In the genomic region with DNA sequence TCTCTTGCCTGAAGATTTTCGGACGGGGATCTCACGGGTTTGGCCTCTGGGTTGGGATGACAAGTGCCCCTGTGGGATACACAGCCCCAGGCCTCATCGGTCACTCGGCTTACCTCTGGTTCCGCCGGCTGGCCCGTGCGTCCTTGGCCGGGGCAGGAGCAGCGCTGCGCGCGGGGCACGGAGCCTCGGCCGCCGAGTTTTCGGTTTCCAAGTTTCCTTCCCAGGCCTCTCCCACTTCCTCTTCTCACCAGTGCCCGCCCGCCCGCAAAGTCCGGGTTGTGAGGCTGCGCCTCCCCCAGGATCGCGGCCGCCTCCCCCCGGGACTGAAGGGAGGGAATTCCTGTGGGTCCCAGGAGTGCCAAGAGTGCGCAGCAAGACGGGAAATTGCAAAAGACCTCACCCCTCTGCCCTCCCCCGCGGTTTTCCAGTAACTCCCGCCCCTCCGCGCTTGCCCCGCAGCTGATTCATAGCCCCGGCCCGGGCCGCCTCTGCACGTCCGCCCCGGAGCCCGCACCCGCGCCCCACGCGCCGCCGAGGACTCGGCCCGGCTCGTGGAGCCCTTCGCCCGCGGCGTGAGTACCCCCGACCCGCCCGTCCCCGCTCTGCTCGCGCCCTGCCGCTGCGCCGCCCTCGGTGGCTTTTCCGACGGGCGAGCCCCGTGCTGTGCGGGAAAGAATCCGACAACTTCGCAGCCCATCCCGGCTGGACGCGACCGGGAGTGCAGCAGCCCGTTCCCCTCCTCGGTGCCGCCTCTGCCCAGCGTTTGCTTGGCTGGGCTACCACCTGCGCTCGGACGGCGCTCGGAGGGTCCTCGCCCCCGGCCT, we compare ENCODE assay signal across 8 cellular contexts. TPM values are rescaled to one million over a fixed set of nuclear protein-coding genes. Genes with fewer than 3 reads are reported as not detected.
DNase-seq lines count a peak whose midpoint lies in the region; ATAC-seq and TF ChIP-seq lines count a peak whose summit lies in the region.

A gene (plus strand): TSS at position 458 of the 824 bp plus-strand sequence. CDS start 23,033 bp downstream, outside the sequence.

- ATAC-seq in HG03432 (IDR thresholded peaks at IDR 0.05; ENCODE audit: unreplicated experiment), result no peak

- no peaks in the 10 kb centered on the region for H3K36me3 ChIP-seq in BLaER1 treated with 17β-estradiol and CSF1 and Interleukin-3, amounts not matched to agents 10 nM and 100 nM
- H3K36me3 ChIP-seq in HUES6 (ENCODE audit: control insufficient read depth, insufficient read depth, low read length), result no peaks in the 10 kb centered on the region
- no peaks in the 10 kb centered on the region for H3K36me3 ChIP-seq in adrenal gland (replicated peaks in 1 of 2)
- H3K36me3 ChIP-seq in cardiac muscle cell, result no peaks in the 10 kb centered on the region

- DNase-seq in adrenal gland (peak; percentile 92 to 99 (median 97)), cardiac muscle cell (ENCODE audit: low read depth in 1 of 2, low spot score in 1 of 2) (peak; percentile 25 to 100), occipital lobe (lab: John Stamatoyannopoulos, UW) (peak; percentile 19), NOMO-1 (lab: John Stamatoyannopoulos, UW; ENCODE audit: unreplicated experiment in 2 of 2) (no peak), SK-N-DZ (ENCODE audit: low spot score) (no peak)

- TF ChIP-seq POLR2A in adrenal gland (IDR thresholded peaks at IDR 0.05), result peak; percentile 77 to 93

- peak within 1 kb of the TSS; percentile 25 to 62 (median 46); a peak in 19 of 20 replicates for H3K4me3 ChIP-seq in BLaER1 treated with 17β-estradiol and CSF1 and Interleukin-3, amounts not matched to agents 10 nM and 100 nM
- peak within 1 kb of the TSS; percentile 59 for H3K4me3 ChIP-seq in HUES6 (ENCODE audit: low read depth, low read length)
- peak within 1 kb of the TSS; percentile 11 to 93 (median 54) for H3K4me3 ChIP-seq in adrenal gland
- peak within 1 kb of the TSS; percentile 30 for H3K4me3 ChIP-seq in cardiac muscle cell

- H3K27ac ChIP-seq in BLaER1 treated with 17β-estradiol and CSF1 and Interleukin-3, amounts not matched to agents 10 nM and 100 nM, result peak within 1 kb of the TSS in 5 of 11 experiments; percentile 10 to 51 (median 23); a peak in 7 of 22 replicates
- H3K27ac ChIP-seq in HUES6 (ENCODE audit: low read depth, low read length) (no peak within 1 kb of the TSS), adrenal gland (peak within 1 kb of the TSS; percentile 85 to 99 (median 97)), cardiac muscle cell (no peak within 1 kb of the TSS)

- no peaks in the 10 kb centered on the region for H4K20me1 ChIP-seq in BLaER1 treated with 17β-estradiol and CSF1 and Interleukin-3, amounts not matched to agents 10 nM and 100 nM

- H3K27me3 ChIP-seq in BLaER1 treated with 17β-estradiol and CSF1 and Interleukin-3, amounts not matched to agents 10 nM and 100 nM, result peaks cover 24 to 39% (median 36%) of the 10 kb centered on the region in 11 experiments
- H3K27me3 ChIP-seq in HUES6 (ENCODE audit: control insufficient read depth, insufficient read depth, low read length), result peaks cover 42% of the 10 kb centered on the region
- H3K27me3 ChIP-seq in adrenal gland, result no peaks in the 10 kb centered on the region
- H3K27me3 ChIP-seq in cardiac muscle cell, result peaks cover 56% of the 10 kb centered on the region

- peak within 1 kb of the TSS in 2 of 11 experiments; percentile 12 to 37; a peak in 2 of 22 replicates for H3K9ac ChIP-seq in BLaER1 treated with 17β-estradiol and CSF1 and Interleukin-3, amounts not matched to agents 10 nM and 100 nM
- H3K9ac ChIP-seq in HUES6 (ENCODE audit: low read length), result no peak within 1 kb of the TSS

- H3K9me3 ChIP-seq in BLaER1 treated with 17β-estradiol and CSF1 and Interleukin-3, amounts not matched to agents 10 nM and 100 nM (replicated peaks in 1 of 11), result peaks cover 20 to 40% (median 28%) of the 10 kb centered on the region in 11 experiments
- no peaks in the 10 kb centered on the region for H3K9me3 ChIP-seq in HUES6 (ENCODE audit: control insufficient read depth, insufficient read depth, low read depth, low read length)
- no peaks in the 10 kb centered on the region for H3K9me3 ChIP-seq in adrenal gland (replicated peaks in 1 of 3)
- no peaks in the 10 kb centered on the region for H3K9me3 ChIP-seq in cardiac muscle cell (ENCODE audit: low read depth)

- 1 to 3% (median 1%) methylated on average over 20 to 88 of the region's 88 CpGs for WGBS in adrenal gland, 4 donors

- peaks cover 0 to 13% (median 5%) of the 10 kb centered on the region in 10 experiments; a peak in 10 of 20 replicates for H3K4me1 ChIP-seq in BLaER1 treated with 17β-estradiol and CSF1 and Interleukin-3, amounts not matched to agents 10 nM and 100 nM
- no peaks in the 10 kb centered on the region for H3K4me1 ChIP-seq in HUES6 (ENCODE audit: control insufficient read depth, insufficient read depth, low read length)
- H3K4me1 ChIP-seq in adrenal gland (replicated peaks in 1 of 2), result peaks cover 6 to 38% of the 10 kb centered on the region in 2 donors
- no peaks in the 10 kb centered on the region for H3K4me1 ChIP-seq in cardiac muscle cell (ENCODE audit: low read depth)

- intact Hi-C loops in adrenal gland (cut with DNase I), result no loop called here

- peak within 1 kb of the TSS; percentile 35 to 82 (median 61) for H3K4me2 ChIP-seq in BLaER1 treated with 17β-estradiol and CSF1 and Interleukin-3, amounts not matched to agents 10 nM and 100 nM

- TF ChIP-seq CTCF in adrenal gland (IDR thresholded peaks at IDR 0.05) (peak in 1 of 6 experiments; percentile 41), cardiac muscle cell (IDR thresholded peaks at IDR 0.05; ENCODE audit: low read depth, low read length) (no peak)

RNA-seq across cellular contexts. Expression of the gene that starts here (rescaled TPM):
- total RNA-seq in adrenal gland (100 to 1,000 TPM in 1 of 8 donors, 10 to 100 TPM in 7; 31.3 to 121 (median 61.9) TPM), cardiac muscle cell (0.04 TPM in 1 of 2 replicates, not detected in the other), occipital lobe (2.0 TPM)
- polyA plus RNA-seq in adrenal gland (10 to 100 TPM; 11.9 to 81.9 (median 11.9) TPM), cardiac muscle cell (0.43 and 0.62 TPM in 2 replicates)
- polyA plus RNA-seq in SK-N-DZ (2014; cell fraction: cytosol; rRNA removed), result not detected in 2 replicates
- not detected in 2 replicates for polyA plus RNA-seq in SK-N-DZ (2014; cell fraction: nucleus; rRNA removed)

Comparison
In these comparisons a context has a peak if more than half of its experiments do, and no peak if none do; other contexts are left out.
1. RNA of the gene that starts here (total RNA-seq): 31.3 to 121 TPM in adrenal gland; 2.0 TPM in occipital lobe (single experiment) and 0.04 TPM in cardiac muscle cell; every median in the first group is over 10 times any median in the second.
2. Peak in DNase-seq and H3K4me3 ChIP-seq in cardiac muscle cell; RNA of the gene not detected or under 1 TPM.
3. H3K27ac ChIP-seq: peak in adrenal gland (5 of 5); none in HUES6 (single experiment) and cardiac muscle cell (single experiment).
4. DNase-seq: peak in adrenal gland (7 of 7) and occipital lobe (single experiment); none in NOMO-1 (0 of 2) and SK-N-DZ (single experiment).
5. Peak in every context shown above with its lines, with median percentiles within 50 percentile points of each other: H3K4me3 ChIP-seq.